ENCODE assay signal across 8 cellular contexts in genomic region chr14:91022622-91023028, GRCh38. TPM values are rescaled to one million over a fixed set of nuclear protein-coding genes. Genes with fewer than 3 reads are reported as not detected.
DNase-seq lines count a peak whose midpoint lies in the region; ATAC-seq and TF ChIP-seq lines count a peak whose summit lies in the region.
"Not testable (repeated sequence)": the region's sequence is repeated elsewhere in the genome, so short reads cannot be mapped to it uniquely, and the experiment has no call there.

No MANE protein-coding gene starts in this region.

- H3K4me3 ChIP-seq in Loucy (ENCODE audit: low read length, poor library complexity, severe bottlenecking) (peak overlapping the region; percentile 68), liver (ENCODE audit: low read depth in 1 of 3, low read length in 3 of 3) (peak overlapping the region; percentile 55 to 66 (median 59))
- H3K4me3 ChIP-seq in choroid plexus epithelial cell (ENCODE audit: low read depth, low read length): not testable (repeated sequence)

- peak; percentile 18 for DNase-seq in ELR (ENCODE audit: low read depth)
- DNase-seq in activated CD4-positive, alpha-beta T cell treated with anti-CD3 and anti-CD28 coated beads, Interleukin-2, amount 10 ng/mL, durations not matched to agents 24 days and 14 days: peak; percentile 79
- DNase-seq in choroid plexus epithelial cell (ENCODE audit: low read depth): peak; percentile 6
- peak in 4 of 6 experiments; percentile 3 to 61 (median 40) for DNase-seq in stimulated activated naive CD4-positive, alpha-beta T cell (lab: John Stamatoyannopoulos, UW)

- peaks cover 11% of the 10 kb centered on the region for H3K4me1 ChIP-seq in Loucy (ENCODE audit: insufficient read depth, low read length, poor library complexity, severe bottlenecking)
- H3K4me1 ChIP-seq in liver (ENCODE audit: control insufficient read depth in 4 of 4, insufficient read depth in 4 of 4, low read length in 3 of 4): not testable (repeated sequence)

- H3K4me1 Mint-ChIP-seq in activated CD4-positive, alpha-beta T cell treated with anti-CD3 and anti-CD28 coated beads, Interleukin-2, amount 10 ng/mL, durations not matched to agents 24 days and 14 days: peaks cover 46% of the 10 kb centered on the region

- not testable (repeated sequence) for H3K36me3 ChIP-seq in Loucy (ENCODE audit: insufficient read depth, low read length); liver (ENCODE audit: control insufficient read depth in 4 of 4, insufficient read depth in 3 of 4, low read depth in 1 of 4, low read length in 3 of 4)

- H3F3A ChIP-seq in Loucy (ENCODE audit: low read depth): not testable (repeated sequence)

- H3K36me3 Mint-ChIP-seq in activated CD4-positive, alpha-beta T cell treated with anti-CD3 and anti-CD28 coated beads, Interleukin-2, amount 10 ng/mL, durations not matched to agents 24 days and 14 days (ENCODE audit: low read depth): peaks cover 26% of the 10 kb centered on the region

- peak overlapping the region; percentile 63 for H3K9ac ChIP-seq in Loucy (ENCODE audit: low read depth, low read length, poor library complexity, severe bottlenecking)
- peak overlapping the region; percentile 77 to 86 for H3K9ac ChIP-seq in liver (ENCODE audit: low read depth in 1 of 2, low read length in 2 of 2)

- 50% methylated on average over 9 of the region's 9 CpGs for WGBS in liver

- not testable (repeated sequence) for H3K9me3 ChIP-seq in Loucy (ENCODE audit: insufficient read depth, low read depth, low read length); liver (ENCODE audit: control insufficient read depth in 4 of 4, low read length in 3 of 4)

- not testable (repeated sequence) for H3K27me3 Mint-ChIP-seq in activated CD4-positive, alpha-beta T cell treated with anti-CD3 and anti-CD28 coated beads, Interleukin-2, amount 10 ng/mL, durations not matched to agents 24 days and 14 days

- H3K27ac ChIP-seq in liver (ENCODE audit: low read depth in 1 of 2, low read length in 2 of 2): peak overlapping the region; percentile 58 to 82

- ATAC-seq in GM19438 (IDR thresholded peaks at IDR 0.05; ENCODE audit: low read depth, unreplicated experiment): peak; percentile 93
- peak; percentile 73 for ATAC-seq in HG02943 (IDR thresholded peaks at IDR 0.05; ENCODE audit: low read depth, unreplicated experiment)

- peak overlapping the region; percentile 72 for H3K4me2 ChIP-seq in Loucy (ENCODE audit: low read depth, low read length, poor library complexity, severe bottlenecking)

- H4K20me1 ChIP-seq in Loucy (ENCODE audit: insufficient read depth, low read length, poor library complexity, severe bottlenecking): peaks cover 21% of the 10 kb centered on the region

- not testable (repeated sequence) for H2AFZ ChIP-seq in Loucy (ENCODE audit: low read length)

- peaks cover 95% of the 10 kb centered on the region for H3K79me2 ChIP-seq in Loucy (ENCODE audit: insufficient read depth, low read length)

- H3K27ac Mint-ChIP-seq in activated CD4-positive, alpha-beta T cell treated with anti-CD3 and anti-CD28 coated beads, Interleukin-2, amount 10 ng/mL, durations not matched to agents 24 days and 14 days: peak overlapping the region; percentile 93

- TF ChIP-seq RAD21 in liver (IDR thresholded peaks at IDR 0.05): peak in 1 of 2 donors; percentile 8

- intact Hi-C loops in activated CD4-positive, alpha-beta T cell treated with anti-CD3 and anti-CD28 coated beads, Interleukin-2, amount 10 ng/mL, durations not matched to agents 24 days and 14 days (cut with micrococcal nuclease): loop anchor here (1.0 to 5.0 kb wide), 7 partner anchors 14 to 205 kb away; partner anchors contain the start of genes DGLUCY and RPS6KA5

- not testable (repeated sequence) for H3K9me2 ChIP-seq in Loucy (replicated peaks; ENCODE audit: low read depth, low read length)

- H3K27me3 ChIP-seq in Loucy (ENCODE audit: insufficient read depth, low read length, poor library complexity, severe bottlenecking); liver (ENCODE audit: control insufficient read depth in 4 of 4, insufficient read depth in 4 of 4, low read length in 3 of 4): not testable (repeated sequence)

- not testable (repeated sequence) for H3K9me3 Mint-ChIP-seq in activated CD4-positive, alpha-beta T cell treated with anti-CD3 and anti-CD28 coated beads, Interleukin-2, amount 10 ng/mL, durations not matched to agents 24 days and 14 days

- peak overlapping the region; percentile 83 for H3K4me3 Mint-ChIP-seq in activated CD4-positive, alpha-beta T cell treated with anti-CD3 and anti-CD28 coated beads, Interleukin-2, amount 10 ng/mL, durations not matched to agents 24 days and 14 days

- not testable (repeated sequence) for TF ChIP-seq CTCF in Loucy (conservative IDR thresholded peaks at IDR 0.05; ENCODE audit: low read length); choroid plexus epithelial cell (conservative IDR thresholded peaks at IDR 0.05; ENCODE audit: low read depth, low read length); liver (IDR thresholded peaks at IDR 0.05; ENCODE audit: low read depth, low read length, missing input control)

TF ChIP-seq in liver, 16 proteins besides CTCF, POLR2A, EP300 and RAD21:
- peak in 1 of 2 donors; percentile 21 for TF ChIP-seq JUND (IDR thresholded peaks at IDR 0.05)
- peak; percentile 41 for TF ChIP-seq MAX (IDR thresholded peaks at IDR 0.05)
TF ChIP-seq in liver: peak in this region for 2; not testable (repeated sequence) for 14.

RNA-seq across cellular contexts. Expression of gene RPS6KA5, which starts 37.8 kb away (rescaled TPM):
- 13.5 and 13.8 TPM in 2 replicates for total RNA-seq in activated CD4-positive, alpha-beta T cell treated with anti-CD3 and anti-CD28 coated beads, Interleukin-2, amount 10 ng/mL, durations not matched to agents 24 days and 14 days
- total RNA-seq in liver: 1 to 10 TPM; 1.4 to 2.3 TPM
- 1 to 10 TPM in 1 of 2 donors, under 1 TPM in 1; 0.52 to 1.1 TPM for polyA plus RNA-seq in liver

Comparison
In these comparisons a context has a peak if more than half of its experiments do, and no peak if none do; other contexts are left out.
1. DNase-seq: peak in every context shown above with its lines; median percentile 79 in activated CD4-positive, alpha-beta T cell treated with anti-CD3 and anti-CD28 coated beads, Interleukin-2, amount 10 ng/mL, durations not matched to agents 24 days and 14 days; 40 in stimulated activated naive CD4-positive, alpha-beta T cell; 18 in ELR; 6 in choroid plexus epithelial cell.